ENCODE assay signal across 1 cellular context in genomic region chr15:32688151-32688639, GRCh38.
TF ChIP-seq lines count a peak whose summit lies in the region.

No MANE protein-coding gene starts in this region.

TF ChIP-seq in GM23338, 12 proteins besides CTCF, POLR2A, EP300 and RAD21 (continued from another document):
- TF ChIP-seq ZNF462 (CRISPR knock-in tag; IDR thresholded peaks at IDR 0.05) (no peak), STAT1 (IDR thresholded peaks at IDR 0.05; ENCODE audit: unreplicated experiment) (no peak)
